20 cellular contexts compared by ENCODE assay signal in genomic region chr5:148342371-148343048, GRCh38. TPM values are rescaled to one million over a fixed set of nuclear protein-coding genes. Genes with fewer than 3 reads are reported as not detected.
DNase-seq lines count a peak whose midpoint lies in the region; ATAC-seq, FAIRE-seq and TF ChIP-seq lines count a peak whose summit lies in the region.
"Had no signal": no experiment of that assay in that cellular context is flagged by ENCODE, and none has a peak within 500 bp of the region (broad histone marks: within the 10 kb centered on the region; RNA-seq: fewer than 3 reads in every experiment).

No MANE protein-coding gene starts in this region.

- H3K9me3 ChIP-seq in HCT116 (ENCODE audit: control insufficient read depth in 1 of 2, insufficient read depth in 1 of 2, low read depth in 1 of 2, low read length in 2 of 2) (no peaks in the 10 kb centered on the region), PC-9 (ENCODE audit: insufficient read depth, low read depth) (no peaks in the 10 kb centered on the region), small intestine (ENCODE audit: control insufficient read depth, low read depth) (no peaks in the 10 kb centered on the region)
- H3K9me3 ChIP-seq: SK-N-SH had no signal

- H3K27ac ChIP-seq in HCT116 (ENCODE audit: low read depth, low read length) (no peak overlapping the region), PC-9 (peak overlapping the region; percentile 93), epithelial cell of prostate (peak overlapping the region; percentile 90), small intestine (ENCODE audit: low read depth in 1 of 2, low read length in 1 of 2) (no peak overlapping the region)
- H3K27ac ChIP-seq: C4-2B had no signal

- H3K9me2 ChIP-seq in HCT116 (ENCODE audit: insufficient read depth), result no peaks in the 10 kb centered on the region
- no peaks in the 10 kb centered on the region for H3K9me2 ChIP-seq in PC-9 (ENCODE audit: insufficient read depth)
- H3K9me2 ChIP-seq: SK-N-SH had no signal

- DNase-seq in HCT116 (ENCODE audit: low read depth, low spot score) (no peak), PC-9 (peak in 1 of 2 experiments; percentile 74), epithelial cell of prostate (ENCODE audit: low read depth, low spot score) (no peak), renal cortical epithelial cell (ENCODE audit: low read depth) (peak; percentile 4), retina (no peak), small intestine (no peak), NCI-H526 treated with DMSO at 0.1 percent for 48 hours (lab: John Stamatoyannopoulos, UW) (no peak)
- DNase-seq: CD8-positive, alpha-beta memory T cell; GDM1; NCI-H1105 treated with DMSO at 0.1 percent for 48 hours; NCI-H2029 treated with DMSO at 0.1 percent for 48 hours; NCI-H2171; NCI-H524 treated with DMSO at 0.1 percent for 48 hours; SIG-M5; SK-N-SH had no signal

- H3F3A ChIP-seq in PC-9 (ENCODE audit: insufficient read depth, low read depth), result peaks cover 17% of the 10 kb centered on the region

- no peak for FAIRE-seq in small intestine (lab: Jason Lieb, UNC)
- FAIRE-seq: A204.1, GM18507, GM19239 had no signal

- H3K36me3 ChIP-seq in HCT116 (ENCODE audit: control insufficient read depth in 1 of 2, insufficient read depth in 2 of 2, low read length in 2 of 2), result no peaks in the 10 kb centered on the region
- no peaks in the 10 kb centered on the region for H3K36me3 ChIP-seq in PC-9 (ENCODE audit: low read depth)
- no peaks in the 10 kb centered on the region for H3K36me3 ChIP-seq in small intestine (ENCODE audit: control insufficient read depth in 2 of 2, insufficient read depth in 2 of 2, low read length in 2 of 2)

- POLR2A ChIA-PET in HCT116 (lab: Charles Lee) (no interaction called here), PC-9 (lab: Charles Lee; ENCODE audit: unreplicated experiment) (interaction anchor here (0.7 kb wide), 1 partner anchor 654 kb away, joined by 13 read pairs; no protein-coding TSS in a partner anchor)

- TF ChIP-seq RAD21 in HCT116 (IDR thresholded peaks at IDR 0.05; ENCODE audit: low read depth), result no peak

- no TSS peak for BruUV-seq in HCT116 (replicated peaks; lab: Mats Ljungman, UMichigan)
- TSS peak; percentile 82 for BruUV-seq in PC-9 (replicated peaks; lab: Mats Ljungman, UMichigan)

- H3K4me3 ChIP-seq in HCT116 (replicated peaks in 1 of 2; ENCODE audit: low read depth in 1 of 2, low read length in 2 of 2) (no peak overlapping the region), PC-9 (no peak overlapping the region; the same call in 1 of the 2 replicates), small intestine (ENCODE audit: low read depth in 1 of 2, low read length in 2 of 2) (no peak overlapping the region)

- WGBS in small intestine, 3 donors, result 79 to 94% (median 85%) methylated on average over 2 of the region's 2 CpGs

- H2AFZ ChIP-seq in HCT116 (ENCODE audit: low read depth, low read length, poor library complexity, severe bottlenecking), result peak overlapping the region; percentile 47
- no peak overlapping the region for H2AFZ ChIP-seq in PC-9

- peaks cover 8 to 14% of the 10 kb centered on the region in 2 experiments; a peak in 3 of 4 replicates for H3K4me1 ChIP-seq in HCT116 (ENCODE audit: control insufficient read depth in 1 of 2, insufficient read depth in 2 of 2, low read length in 2 of 2)
- peaks cover 24% of the 10 kb centered on the region for H3K4me1 ChIP-seq in PC-9 (replicated peaks; ENCODE audit: insufficient read depth)
- no peaks in the 10 kb centered on the region for H3K4me1 ChIP-seq in small intestine (ENCODE audit: control insufficient read depth in 2 of 2, insufficient read depth in 1 of 2, low read depth in 1 of 2, low read length in 1 of 2)

- H3K27me3 ChIP-seq in HCT116 (ENCODE audit: insufficient read depth, low read length) (no peaks in the 10 kb centered on the region), PC-9 (ENCODE audit: insufficient read depth, low read depth) (no peaks in the 10 kb centered on the region), small intestine (ENCODE audit: control insufficient read depth in 2 of 2, insufficient read depth in 2 of 2, low read length in 2 of 2) (no peaks in the 10 kb centered on the region)

- no peak for TF ChIP-seq POLR2A in HCT116 (IDR thresholded peaks at IDR 0.05; ENCODE audit: borderline replicate concordance, extremely low read depth, insufficient read depth, insufficient read length)

- CTCF ChIA-PET in HCT116 (lab: Charles Lee) (interaction anchor here (2.6 kb wide), 1 partner anchor 32 kb away, joined by 8 read pairs; no protein-coding TSS in a partner anchor), PC-9 (lab: Charles Lee) (no interaction called here)

- H3K4me2 ChIP-seq in HCT116 (ENCODE audit: low read length), result peak overlapping the region; percentile 60
- H3K4me2 ChIP-seq in PC-9, result peak overlapping the region; percentile 68
- H3K4me2 ChIP-seq: SK-N-SH had no signal

- no peak for TF ChIP-seq CTCF in HCT116 (IDR thresholded peaks at IDR 0.05 in 2 of 3, conservative IDR thresholded peaks at IDR 0.05 in 1 of 3; ENCODE audit: borderline replicate concordance in 1 of 3, insufficient read depth in 1 of 3, low read depth in 2 of 3, low read length in 2 of 3)
- no peak for TF ChIP-seq CTCF in PC-9 (conservative IDR thresholded peaks at IDR 0.05)

- RAD21 ChIA-PET in HCT116 (lab: Charles Lee; ENCODE audit: low non-redundant PET in 1 of 2, low total read pairs in 2 of 2, uncharacterized antibody in 2 of 2, unreplicated experiment in 2 of 2), result no interaction called here

- no peak for ATAC-seq in HCT116

- H3K9ac ChIP-seq in HCT116 (ENCODE audit: low read length), result no peak overlapping the region
- H3K9ac ChIP-seq: SK-N-SH had no signal

- H4K20me1 ChIP-seq in HCT116 (ENCODE audit: insufficient read depth), result no peaks in the 10 kb centered on the region
- no peaks in the 10 kb centered on the region for H4K20me1 ChIP-seq in PC-9 (ENCODE audit: insufficient read depth)

- no peaks in the 10 kb centered on the region for H3K79me2 ChIP-seq in HCT116 (ENCODE audit: insufficient read depth, low read length)
- H3K79me2 ChIP-seq in PC-9 (ENCODE audit: low read depth), result no peaks in the 10 kb centered on the region

- intact Hi-C loops in HCT116 (cut with micrococcal nuclease), result no loop called here
- intact Hi-C loops in PC-9 (cut with micrococcal nuclease; ENCODE audit: unreplicated experiment), result loop anchor here (2.0 kb wide), 1 partner anchor 40 kb away; the partner anchor contains the start of gene FBXO38

TF ChIP-seq in HCT116, 20 proteins besides CTCF, POLR2A, EP300 and RAD21:
- no peak for TF ChIP-seq SRF (IDR thresholded peaks at IDR 0.05; ENCODE audit: low read depth)
- TF ChIP-seq POLR2AphosphoS5 (IDR thresholded peaks at IDR 0.05; ENCODE audit: low read depth, low read length), result no peak
- TF ChIP-seq SP1 (IDR thresholded peaks at IDR 0.05; ENCODE audit: low read depth), result no peak
- no peak for TF ChIP-seq ZBTB33 (IDR thresholded peaks at IDR 0.05; ENCODE audit: extremely low read depth, insufficient replicate concordance, low read length)
- TF ChIP-seq MAX (IDR thresholded peaks at IDR 0.05), result no peak
- no peak for TF ChIP-seq CBX3 (IDR thresholded peaks at IDR 0.05; ENCODE audit: low read depth)
- no peak for TF ChIP-seq EZH2 (IDR thresholded peaks at IDR 0.05)
- TF ChIP-seq ZNF274 (IDR thresholded peaks at IDR 0.05; ENCODE audit: low read depth, low read length), result no peak
- TF ChIP-seq ZFX (IDR thresholded peaks at IDR 0.05), result no peak
- no peak for TF ChIP-seq EZH2phosphoT487 (IDR thresholded peaks at IDR 0.05; ENCODE audit: borderline replicate concordance)
- TF ChIP-seq ATF3 (IDR thresholded peaks at IDR 0.05), result no peak
- TF ChIP-seq FOSL1 (IDR thresholded peaks at IDR 0.05; ENCODE audit: low read depth), result no peak

RNA-seq across cellular contexts. Expression of gene SPINK9, which starts 7.2 kb away (rescaled TPM):
- total RNA-seq in HCT116 (2021; ENCODE audit: unreplicated experiment), result not detected
- not detected in 2 replicates for polyA plus RNA-seq in HCT116 (2012)
- not detected in 2 replicates for total RNA-seq in PC-9 (2021)
- not detected in 2 replicates for total RNA-seq in renal cortical epithelial cell
- not detected for polyA plus RNA-seq in small intestine
- total RNA-seq: CD8-positive, alpha-beta memory T cell; LHCN-M2 had no signal
- polyA plus RNA-seq: CD8-positive, alpha-beta memory T cell; SK-N-SH had no signal

RNA-seq across cellular contexts. Expression of gene SPINK7, which starts 30.3 kb away (rescaled TPM):
- not detected for total RNA-seq in HCT116 (2021; ENCODE audit: unreplicated experiment)
- polyA plus RNA-seq in HCT116 (2012), result 0.12 TPM in 1 of 2 replicates, not detected in the other
- total RNA-seq in PC-9 (2021), result not detected in 2 replicates
- not detected in 2 replicates for total RNA-seq in renal cortical epithelial cell
- polyA plus RNA-seq in small intestine, result under 1 TPM in 1 of 3 donors, not detected in 2; 0.43 TPM
- total RNA-seq: CD8-positive, alpha-beta memory T cell; LHCN-M2 had no signal
- polyA plus RNA-seq: CD8-positive, alpha-beta memory T cell; SK-N-SH had no signal

RNA-seq across cellular contexts. Expression of gene FBXO38, which starts 41.2 kb away (rescaled TPM):
- 36.3 TPM for total RNA-seq in HCT116 (2021; ENCODE audit: unreplicated experiment)
- polyA plus RNA-seq in HCT116 (2012), result 15.6 TPM in 2 replicates
- 39.2 and 49.8 TPM in 2 replicates for total RNA-seq in PC-9 (2021)
- total RNA-seq in renal cortical epithelial cell, result 48.3 and 68.3 TPM in 2 replicates
- polyA plus RNA-seq in small intestine, result 10 to 100 TPM; 13.5 to 16.3 (median 14.0) TPM

Comparison
In these comparisons a context has a peak if more than half of its experiments do, and no peak if none do; other contexts are left out.
1. H3K27ac ChIP-seq: peak in PC-9 (single experiment) and epithelial cell of prostate (single experiment); none in HCT116 (single experiment) and small intestine (0 of 2).